In the genomic region with DNA sequence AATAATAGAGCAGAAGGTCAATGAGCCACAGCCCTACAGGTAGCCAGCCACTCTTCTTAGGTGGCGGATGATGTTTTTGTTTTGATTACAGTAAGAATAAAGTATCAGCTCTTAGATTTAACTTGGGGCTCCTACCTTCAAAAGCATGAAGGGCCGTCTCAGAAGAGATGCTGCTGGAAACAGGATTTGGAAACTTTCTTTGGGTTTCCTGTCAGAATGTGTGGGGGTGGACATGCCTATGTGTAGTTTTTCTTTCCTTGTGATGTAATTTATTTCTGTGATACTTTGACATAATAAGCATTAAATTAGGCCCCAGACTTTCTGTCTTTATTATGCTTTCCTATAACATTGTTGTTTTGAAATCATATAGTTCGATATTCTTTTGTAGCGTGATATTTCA, we compare ENCODE assay signal across 8 cellular contexts. TPM values are rescaled to one million over a fixed set of nuclear protein-coding genes. Genes with fewer than 3 reads are reported as not detected.
DNase-seq lines count a peak whose midpoint lies in the region; ATAC-seq and TF ChIP-seq lines count a peak whose summit lies in the region.

No MANE protein-coding gene starts in this region.

- TF ChIP-seq EP300 in ovary (IDR thresholded peaks at IDR 0.05) = no peak

- ATAC-seq in HG02973 (IDR thresholded peaks at IDR 0.05; ENCODE audit: unreplicated experiment) = no peak
- ATAC-seq in GM19324 (IDR thresholded peaks at IDR 0.05; ENCODE audit: low FRiP score, unreplicated experiment) = no peak

- WGBS in ectodermal cell, 2 experiments = 78 to 80% methylated on average over 4 of the region's 4 CpGs
- 55 to 59% (median 55%) methylated on average over 4 of the region's 4 CpGs for WGBS in ovary, 3 donors

- H3K4me1 ChIP-seq in ectodermal cell (ENCODE audit: control insufficient read depth, insufficient read depth, low read length) (peaks cover 9% of the 10 kb centered on the region), ovary (ENCODE audit: insufficient read depth) (peaks cover 13% of the 10 kb centered on the region)

- H3K36me3 ChIP-seq in ectodermal cell (ENCODE audit: control insufficient read depth, insufficient read depth, low read length) (no peaks in the 10 kb centered on the region), ovary (no peaks in the 10 kb centered on the region)

- DNase-seq in EH (ENCODE audit: low read depth) (peak; percentile 33), NCI-H226 (peak; percentile 25), ovary (no peak), NCI-H446 treated with DMSO at 0.1 percent for 48 hours (lab: John Stamatoyannopoulos, UW) (no peak), AG08395 (ENCODE audit: low spot score) (no peak)

- H3K9me3 ChIP-seq in ectodermal cell (ENCODE audit: control insufficient read depth, low read length) = no peaks in the 10 kb centered on the region
- no peaks in the 10 kb centered on the region for H3K9me3 ChIP-seq in ovary

- no peak for TF ChIP-seq CTCF in ovary (IDR thresholded peaks at IDR 0.05)

- H3K27ac ChIP-seq in ectodermal cell (ENCODE audit: insufficient read depth, low read depth, low read length, poor library complexity, severe bottlenecking) (no peak overlapping the region), ovary (peak overlapping the region in 1 of 2 donors; percentile 95)

- no peak for TF ChIP-seq POLR2A in ovary (IDR thresholded peaks at IDR 0.05)

- peak overlapping the region; percentile 86 for H3K4me3 ChIP-seq in ectodermal cell (ENCODE audit: insufficient read depth, low read depth, low read length)
- peak overlapping the region; percentile 98 for H3K4me3 ChIP-seq in ovary

- intact Hi-C loops in ovary (cut with DNase I) = loop anchor here in 2 of 4 donors (10.0 kb wide), 2 partner anchors 106 to 114 kb away; partner anchors contain the start of gene INKA2 (in 1 of the 2)

- no peaks in the 10 kb centered on the region for H3K27me3 ChIP-seq in ectodermal cell (ENCODE audit: control insufficient read depth, insufficient read depth, low read length, poor library complexity, severe bottlenecking)
- H3K27me3 ChIP-seq in ovary = no peaks in the 10 kb centered on the region

RNA-seq across cellular contexts. Expression of gene RAP1A, which starts 1.5 kb away (rescaled TPM):
- 36.4 TPM for polyA plus RNA-seq in ectodermal cell (2013, experiment 1 of 4)
- polyA plus RNA-seq in ectodermal cell (2013, experiment 2 of 4) = 35.9 TPM
- 37.6 TPM for polyA plus RNA-seq in ectodermal cell (2013, experiment 3 of 4)
- 37.4 TPM for polyA plus RNA-seq in ectodermal cell (2013, experiment 4 of 4)
- total RNA-seq in ovary = 10 to 100 TPM; 22.2 to 67.6 (median 59.1) TPM
- polyA plus RNA-seq in ovary = 100 to 1,000 TPM in 1 of 2 donors, 10 to 100 TPM in 1; 46.4 to 118 TPM

Comparison
In these comparisons a context has a peak if more than half of its experiments do, and no peak if none do; other contexts are left out.
1. DNase-seq: peak in EH (single experiment) and NCI-H226 (single experiment); none in ovary (0 of 5), NCI-H446 treated with DMSO at 0.1 percent for 48 hours (single experiment) and AG08395 (single experiment).